18 cellular contexts compared by ENCODE assay signal in genomic region chr14:74348241-74348734, GRCh38. TPM values are rescaled to one million over a fixed set of nuclear protein-coding genes. Genes with fewer than 3 reads are reported as not detected.
"Had no signal": no experiment of that assay in that cellular context is flagged by ENCODE, and none has a peak within 500 bp of the region (broad histone marks: within the 10 kb centered on the region; RNA-seq: fewer than 3 reads in every experiment).

Gene VRTN, plus strand, starts transcription at chr14:74348471. Its CDS starts 8,313 bp downstream, at chr14:74356784.

- H3K27ac Mint-ChIP-seq: activated CD4-positive, alpha-beta T cell treated with anti-CD3 and anti-CD28 coated beads for 36 hours; activated CD8-positive, alpha-beta T cell treated with anti-CD3 and anti-CD28 coated beads, Interleukin-2, amount 10 ng/mL, durations not matched to agents 7 days and 5 days; memory B cell; T-cell had no signal

- H3K27me3 ChIP-seq: cardiac muscle cell, right atrium auricular region, uterus had no signal

- H3K4me1 Mint-ChIP-seq: activated CD4-positive, alpha-beta T cell treated with anti-CD3 and anti-CD28 coated beads for 36 hours; memory B cell; T-cell had no signal

- ATAC-seq: activated CD4-positive, alpha-beta T cell treated with anti-CD3 and anti-CD28 coated beads for 36 hours; activated CD8-positive, alpha-beta T cell treated with anti-CD3 and anti-CD28 coated beads, Interleukin-2, amount 10 ng/mL, durations not matched to agents 7 days and 5 days; heart right ventricle; T-cell had no signal

- H3K9me3 ChIP-seq: heart right ventricle, left ventricle myocardium inferior, right atrium auricular region, stomach, thoracic aorta, uterus had no signal

- DNase-seq: activated CD4-positive, alpha-beta T cell treated with anti-CD3 and anti-CD28 coated beads for 36 hours; activated CD8-positive, alpha-beta T cell treated with anti-CD3 and anti-CD28 coated beads, Interleukin-2, amount 10 ng/mL, durations not matched to agents 7 days and 5 days; activated naive CD4-positive, alpha-beta T cell treated with Interleukin-2 at 50 U/mL for 16 hours; heart right ventricle; left ventricle myocardium inferior; small intestine; stomach; T-cell; uterus had no signal

- FAIRE-seq: colon, frontal cortex, keratinocyte, small intestine had no signal

- H3K36me3 Mint-ChIP-seq: memory B cell, T-cell had no signal

- H3K4me3 ChIP-seq: cardiac muscle cell, heart right ventricle, left ventricle myocardium inferior, right atrium auricular region, stomach, thoracic aorta, uterus had no signal

- H3K27ac ChIP-seq: cardiac muscle cell, heart right ventricle, left ventricle myocardium inferior, right atrium auricular region, stomach, thoracic aorta, uterus, VCaP had no signal

- H3K4me1 ChIP-seq: heart right ventricle, left ventricle myocardium inferior, right atrium auricular region, uterus had no signal

- H3K4me3 Mint-ChIP-seq: activated CD4-positive, alpha-beta T cell treated with anti-CD3 and anti-CD28 coated beads for 36 hours; activated CD8-positive, alpha-beta T cell treated with anti-CD3 and anti-CD28 coated beads, Interleukin-2, amount 10 ng/mL, durations not matched to agents 7 days and 5 days; memory B cell; T-cell had no signal

- H3K36me3 ChIP-seq: cardiac muscle cell, heart right ventricle, left ventricle myocardium inferior, right atrium auricular region, stomach, thoracic aorta, uterus had no signal

- H3K9me3 Mint-ChIP-seq: memory B cell, T-cell had no signal

RNA-seq across cellular contexts. Expression of gene VRTN, which starts in this region (rescaled TPM):
- total RNA-seq: activated CD4-positive, alpha-beta T cell treated with anti-CD3 and anti-CD28 coated beads for 36 hours; activated CD8-positive, alpha-beta T cell treated with anti-CD3 and anti-CD28 coated beads, Interleukin-2, amount 10 ng/mL, durations not matched to agents 7 days and 5 days; frontal cortex; heart right ventricle; left ventricle myocardium inferior; right atrium auricular region; stomach; thoracic aorta had no signal
- polyA plus RNA-seq: adipose tissue, heart right ventricle, keratinocyte, stomach had no signal
